ENCODE assay signal across 8 cellular contexts in genomic region chr2:120346667-120347358, GRCh38. TPM values are rescaled to one million over a fixed set of nuclear protein-coding genes. Genes with fewer than 3 reads are reported as not detected.
DNase-seq lines count a peak whose midpoint lies in the region; ATAC-seq and TF ChIP-seq lines count a peak whose summit lies in the region.

No MANE protein-coding gene starts in this region.

- H3K27ac ChIP-seq in HEK293 (ENCODE audit: extremely low read depth, low read depth, low read length) (0 out of 2 replicates have a peak overlapping the region, but pooled peaks have one; percentile 37), PC-9 (peak overlapping the region; percentile 65), dorsolateral prefrontal cortex (peak overlapping the region in 31 of 59 donors; percentile 6 to 76 (median 46))

- intact Hi-C loops in PC-9 (cut with micrococcal nuclease; ENCODE audit: unreplicated experiment), result loop anchor here (1.0 kb wide), 1 partner anchor 52 kb away; no protein-coding TSS in a partner anchor
- intact Hi-C loops in dorsolateral prefrontal cortex (cut with DNase I), result loop anchor here in 1 of 2 donors (10.0 kb wide), 1 partner anchor 168 kb away; no protein-coding TSS in a partner anchor
- intact Hi-C loops in mucosa of descending colon (cut with DNase I, micrococcal nuclease), result loop anchor here in 1 of 2 donors (10.0 kb wide), 2 partner anchors 208 to 328 kb away; no protein-coding TSS in a partner anchor

- H2AFZ ChIP-seq in PC-9, result peak overlapping the region; percentile 68

- peaks cover 15% of the 10 kb centered on the region for H3K4me1 ChIP-seq in HEK293 (ENCODE audit: control insufficient read depth, insufficient read depth, low read length)
- H3K4me1 ChIP-seq in PC-9 (replicated peaks; ENCODE audit: insufficient read depth), result peaks cover 42% of the 10 kb centered on the region
- peaks cover 22% of the 10 kb centered on the region for H3K4me1 ChIP-seq in mucosa of descending colon (ENCODE audit: low read depth)

- H3K4me2 ChIP-seq in PC-9, result peak overlapping the region; percentile 94

- TSS peak; percentile 56 for BruUV-seq in PC-9 (replicated peaks; lab: Mats Ljungman, UMichigan)

- peak; percentile 13 for ATAC-seq in mucosa of descending colon
- no peak for ATAC-seq in HG02938 (IDR thresholded peaks at IDR 0.05; ENCODE audit: unreplicated experiment)

- H3K27me3 ChIP-seq in PC-9 (ENCODE audit: insufficient read depth, low read depth) (no peaks in the 10 kb centered on the region), dorsolateral prefrontal cortex (peaks cover 0 to 66% (median 32%) of the 10 kb centered on the region in 45 donors)

- H3K9me3 ChIP-seq in HEK293 (ENCODE audit: control insufficient read depth, insufficient read depth, low read depth, low read length) (no peaks in the 10 kb centered on the region), PC-9 (ENCODE audit: insufficient read depth, low read depth) (no peaks in the 10 kb centered on the region), mucosa of descending colon (no peaks in the 10 kb centered on the region)

- H3K4me3 ChIP-seq in HEK293 (ENCODE audit: low read depth, low read length), result peak overlapping the region; percentile 24
- peak overlapping the region; percentile 76 for H3K4me3 ChIP-seq in PC-9
- peak overlapping the region; percentile 11 to 70 (median 49) for H3K4me3 ChIP-seq in dorsolateral prefrontal cortex
- no peak overlapping the region for H3K4me3 ChIP-seq in mucosa of descending colon

- CTCF ChIA-PET in HEK293 (lab: Yijun Ruan, JAX), result interaction anchor here (0.5 to 1.8 kb wide), 7 partner anchors 9 to 392 kb away, joined by 3 to 5 read pairs (median 3); no protein-coding TSS in a partner anchor
- CTCF ChIA-PET in PC-9 (lab: Charles Lee), result interaction anchor here (0.6 to 0.8 kb wide), 4 partner anchors 12 to 258 kb away, joined by 3 to 13 read pairs (median 5); no protein-coding TSS in a partner anchor
- CTCF ChIA-PET in HEK293T (lab: Yijun Ruan, JAX), result no interaction called here

- POLR2A ChIA-PET in HEK293 (lab: Yijun Ruan, JAX), result interaction anchor here (0.7 kb wide), 1 partner anchor 141 kb away, joined by 5 read pairs; no protein-coding TSS in a partner anchor
- POLR2A ChIA-PET in PC-9 (lab: Charles Lee; ENCODE audit: unreplicated experiment), result interaction anchor here (0.7 kb wide), 1 partner anchor 266 kb away, joined by 12 read pairs; no protein-coding TSS in a partner anchor
- POLR2A ChIA-PET in HEK293T (lab: Yijun Ruan, JAX), result interaction anchor here (0.6 kb wide), 1 partner anchor 48 kb away, joined by 3 read pairs; no protein-coding TSS in a partner anchor

- peaks cover 35% of the 10 kb centered on the region for H3F3A ChIP-seq in PC-9 (ENCODE audit: insufficient read depth, low read depth)

- H3K79me2 ChIP-seq in PC-9 (ENCODE audit: low read depth), result peaks cover 55% of the 10 kb centered on the region

- DNase-seq in PC-9, result peak in 1 of 2 experiments; percentile 41
- peak in 5 of 10 donors; percentile 44 to 64 (median 51) for DNase-seq in dorsolateral prefrontal cortex
- DNase-seq in mucosa of descending colon, result no peak
- no peak for DNase-seq in T-helper 9 cell
- no peak for DNase-seq in HEK293T (ENCODE audit: extremely low spot score)
- no peak for DNase-seq in NCI-H187 treated with DMSO at 0.1 percent for 48 hours (lab: John Stamatoyannopoulos, UW)

- H3K36me3 ChIP-seq in HEK293 (ENCODE audit: control insufficient read depth in 2 of 2, insufficient read depth in 1 of 2, low read length in 2 of 2), result peaks cover 0 to 23% of the 10 kb centered on the region in 2 experiments; a peak in 1 of 3 replicates
- H3K36me3 ChIP-seq in PC-9 (ENCODE audit: low read depth), result peaks cover 24% of the 10 kb centered on the region; the same call in 1 of the 2 replicates
- no peaks in the 10 kb centered on the region for H3K36me3 ChIP-seq in mucosa of descending colon (ENCODE audit: low read depth)

- TF ChIP-seq CTCF in HEK293 (tag by site-specific recombination; IDR thresholded peaks at IDR 0.05) (no peak), PC-9 (conservative IDR thresholded peaks at IDR 0.05) (no peak), dorsolateral prefrontal cortex (IDR thresholded peaks at IDR 0.05 in 54 of 56, conservative IDR thresholded peaks at IDR 0.05 in 2 of 56; ENCODE audit: low read depth in 1 of 56, partially characterized antibody in 56 of 56) (no peak), mucosa of descending colon (IDR thresholded peaks at IDR 0.05) (no peak)

- H4K20me1 ChIP-seq in PC-9 (ENCODE audit: insufficient read depth), result peaks cover 38% of the 10 kb centered on the region

- H3K9me2 ChIP-seq in PC-9 (ENCODE audit: insufficient read depth), result no peaks in the 10 kb centered on the region

TF ChIP-seq in HEK293, 187 proteins besides CTCF, POLR2A, EP300 and RAD21 (continues in another document):
- TF ChIP-seq ZNF121 (tag by site-specific recombination; IDR thresholded peaks at IDR 0.05) (no peak), ZNF513 (tag by site-specific recombination; IDR thresholded peaks at IDR 0.05) (no peak), ZNF768 (tag by site-specific recombination; IDR thresholded peaks at IDR 0.05) (no peak), ZSCAN4 (tag by site-specific recombination; IDR thresholded peaks at IDR 0.05) (peak; percentile 63), EGR2 (tag by site-specific recombination; IDR thresholded peaks at IDR 0.05; ENCODE audit: low read depth) (peak; percentile 94), ZNF214 (tag by site-specific recombination; IDR thresholded peaks at IDR 0.05; ENCODE audit: borderline replicate concordance) (no peak), ZNF701 (tag by site-specific recombination; IDR thresholded peaks at IDR 0.05) (no peak), ZNF707 (tag by site-specific recombination; IDR thresholded peaks at IDR 0.05) (no peak), ZBTB8A (tag by site-specific recombination; IDR thresholded peaks at IDR 0.05) (no peak), SCRT1 (tag by site-specific recombination; IDR thresholded peaks at IDR 0.05; ENCODE audit: borderline replicate concordance) (no peak)

TF ChIP-seq in HEK293T, 16 proteins besides CTCF, POLR2A, EP300 and RAD21:
- TF ChIP-seq SP1 (IDR thresholded peaks at IDR 0.05), result no peak
- TF ChIP-seq FOXK2 (IDR thresholded peaks at IDR 0.05), result no peak

RNA-seq across cellular contexts. Expression of gene INHBB, which starts 0.9 kb away (rescaled TPM):
- total RNA-seq in PC-9 (2021), result 50.0 and 57.5 TPM in 2 replicates
- 10 to 100 TPM in 3 of 120 experiments, 1 to 10 TPM in 117; 2.6 to 16.3 (median 4.8) TPM for total RNA-seq in dorsolateral prefrontal cortex
- total RNA-seq in mucosa of descending colon, result under 1 TPM; 0.10 to 0.92 (median 0.29) TPM
